Comparison of ENCODE assay signal across 10 cellular contexts in genomic region chrX:78708171-78708570, GRCh38. TPM values are rescaled to one million over a fixed set of nuclear protein-coding genes. Genes with fewer than 3 reads are reported as not detected.
DNase-seq lines count a peak whose midpoint lies in the region; ATAC-seq and TF ChIP-seq lines count a peak whose summit lies in the region.
"Had no signal": no experiment of that assay in that cellular context is flagged by ENCODE, and none has a peak within 500 bp of the region (broad histone marks: within the 10 kb centered on the region; RNA-seq: fewer than 3 reads in every experiment).

No MANE protein-coding gene starts in this region.

- no peak overlapping the region for H3K27ac Mint-ChIP-seq in activated T-helper 2 cell treated with anti-CD3 and anti-CD28 coated beads, Interferon-gamma antibody, Interleukin-2, Interleukin-4, amounts not matched to agents 10 μg/mL and 5 μg/mL and 100 μg/mL, durations not matched to agents 14 hours and 24 hours and 36 hours
- no peak overlapping the region for H3K27ac Mint-ChIP-seq in activated T-helper 17 cell treated with anti-CD3 and anti-CD28 coated beads, Interleukin-2, amount 50 U/mL, for 72 hours

- POLR2A ChIA-PET in HEK293T (lab: Yijun Ruan, JAX), result no interaction called here

- H3K4me1 Mint-ChIP-seq in activated T-helper 2 cell treated with anti-CD3 and anti-CD28 coated beads, Interferon-gamma antibody, Interleukin-2, Interleukin-4, amounts not matched to agents 10 μg/mL and 5 μg/mL and 100 μg/mL, durations not matched to agents 14 hours and 24 hours and 36 hours (ENCODE audit: low read depth), result peaks cover 3% of the 10 kb centered on the region
- H3K4me1 Mint-ChIP-seq in activated T-helper 17 cell treated with anti-CD3 and anti-CD28 coated beads, Interleukin-2, amount 50 U/mL, for 72 hours, result no peaks in the 10 kb centered on the region

- peaks cover 7% of the 10 kb centered on the region for H3K9me3 Mint-ChIP-seq in activated T-helper 2 cell treated with anti-CD3 and anti-CD28 coated beads, Interferon-gamma antibody, Interleukin-2, Interleukin-4, amounts not matched to agents 10 μg/mL and 5 μg/mL and 100 μg/mL, durations not matched to agents 14 hours and 24 hours and 36 hours
- H3K9me3 Mint-ChIP-seq in activated T-helper 17 cell treated with anti-CD3 and anti-CD28 coated beads, Interleukin-2, amount 50 U/mL, for 72 hours, result no peaks in the 10 kb centered on the region

- CTCF ChIA-PET in HEK293T (lab: Yijun Ruan, JAX), result no interaction called here

- no peak overlapping the region for H3K4me3 Mint-ChIP-seq in activated T-helper 2 cell treated with anti-CD3 and anti-CD28 coated beads, Interferon-gamma antibody, Interleukin-2, Interleukin-4, amounts not matched to agents 10 μg/mL and 5 μg/mL and 100 μg/mL, durations not matched to agents 14 hours and 24 hours and 36 hours (ENCODE audit: low read depth)
- no peak overlapping the region for H3K4me3 Mint-ChIP-seq in activated T-helper 17 cell treated with anti-CD3 and anti-CD28 coated beads, Interleukin-2, amount 50 U/mL, for 72 hours

- H3K36me3 Mint-ChIP-seq in activated T-helper 2 cell treated with anti-CD3 and anti-CD28 coated beads, Interferon-gamma antibody, Interleukin-2, Interleukin-4, amounts not matched to agents 10 μg/mL and 5 μg/mL and 100 μg/mL, durations not matched to agents 14 hours and 24 hours and 36 hours (ENCODE audit: low read depth), result no peaks in the 10 kb centered on the region
- H3K36me3 Mint-ChIP-seq in activated T-helper 17 cell treated with anti-CD3 and anti-CD28 coated beads, Interleukin-2, amount 50 U/mL, for 72 hours (ENCODE audit: low read depth), result no peaks in the 10 kb centered on the region

- DNase-seq in AML-193 (lab: John Stamatoyannopoulos, UW), result peak; percentile 10 to 35
- DNase-seq in HEK293T (ENCODE audit: extremely low spot score), result peak; percentile 31
- peak; percentile 24 for DNase-seq in SKM-1 treated with dmso at 0.1 percent for 144 hours (lab: John Stamatoyannopoulos, UW; ENCODE audit: unreplicated experiment)
- DNase-seq in iPS-NIHi7 (ENCODE audit: extremely low spot score), result peak; percentile 42
- DNase-seq in activated T-helper 2 cell treated with anti-CD3 and anti-CD28 coated beads, Interferon-gamma antibody, Interleukin-2, Interleukin-4, amounts not matched to agents 10 μg/mL and 5 μg/mL and 100 μg/mL, durations not matched to agents 14 hours and 24 hours and 36 hours (ENCODE audit: low spot score), result no peak
- DNase-seq: hippocampal formation had no signal

- ATAC-seq in activated T-helper 17 cell treated with anti-CD3 and anti-CD28 coated beads, Interleukin-2, amount 50 U/mL, for 72 hours (replicated peaks), result no peak
- ATAC-seq in GM21619 (IDR thresholded peaks at IDR 0.05; ENCODE audit: unreplicated experiment) (no peak), HG03108 (IDR thresholded peaks at IDR 0.05; ENCODE audit: unreplicated experiment) (no peak)

- no peaks in the 10 kb centered on the region for H3K27me3 Mint-ChIP-seq in activated T-helper 2 cell treated with anti-CD3 and anti-CD28 coated beads, Interferon-gamma antibody, Interleukin-2, Interleukin-4, amounts not matched to agents 10 μg/mL and 5 μg/mL and 100 μg/mL, durations not matched to agents 14 hours and 24 hours and 36 hours (ENCODE audit: low read depth)
- no peaks in the 10 kb centered on the region for H3K27me3 Mint-ChIP-seq in activated T-helper 17 cell treated with anti-CD3 and anti-CD28 coated beads, Interleukin-2, amount 50 U/mL, for 72 hours

- intact Hi-C loops in activated T-helper 2 cell treated with anti-CD3 and anti-CD28 coated beads, Interferon-gamma antibody, Interleukin-2, Interleukin-4, amounts not matched to agents 10 μg/mL and 5 μg/mL and 100 μg/mL, durations not matched to agents 14 hours and 24 hours and 36 hours (cut with micrococcal nuclease), result no loop called here

TF ChIP-seq in HEK293T, 16 proteins besides CTCF, POLR2A, EP300 and RAD21:
- TF ChIP-seq CTBP1 (IDR thresholded peaks at IDR 0.05; ENCODE audit: borderline replicate concordance) (no peak), FOXA1 (IDR thresholded peaks at IDR 0.05) (no peak)

RNA-seq across cellular contexts. Expression of gene LPAR4, which starts 39.3 kb away (rescaled TPM):
- not detected in 2 replicates for total RNA-seq in activated T-helper 2 cell treated with anti-CD3 and anti-CD28 coated beads, Interferon-gamma antibody, Interleukin-2, Interleukin-4, amounts not matched to agents 10 μg/mL and 5 μg/mL and 100 μg/mL, durations not matched to agents 14 hours and 24 hours and 36 hours
- total RNA-seq in activated T-helper 17 cell treated with anti-CD3 and anti-CD28 coated beads, Interleukin-2, amount 50 U/mL, for 72 hours, result not detected
- total RNA-seq: T-helper 2 cell treated with Interferon-gamma antibody and Interleukin-4, amounts not matched to agents 100 ng/mL and 5 ng/mL, for 36 hours had no signal

RNA-seq across cellular contexts. Expression of gene RTL3, which starts 49.0 kb away (rescaled TPM):
- total RNA-seq in activated T-helper 2 cell treated with anti-CD3 and anti-CD28 coated beads, Interferon-gamma antibody, Interleukin-2, Interleukin-4, amounts not matched to agents 10 μg/mL and 5 μg/mL and 100 μg/mL, durations not matched to agents 14 hours and 24 hours and 36 hours, result not detected in 2 replicates
- not detected for total RNA-seq in activated T-helper 17 cell treated with anti-CD3 and anti-CD28 coated beads, Interleukin-2, amount 50 U/mL, for 72 hours
